In genomic region chr17:81927653-81928496, GRCh38 we compare ENCODE assay signal across 8 cellular contexts. TPM values are rescaled to one million over a fixed set of nuclear protein-coding genes. Genes with fewer than 3 reads are reported as not detected.
DNase-seq lines count a peak whose midpoint lies in the region; ATAC-seq and TF ChIP-seq lines count a peak whose summit lies in the region.

Gene MAFG, minus strand, starts transcription at chr17:81927735. Its CDS starts 4,550 bp downstream, at chr17:81923185.

- H3K4me3 ChIP-seq in WI38 (ENCODE audit: low read depth, low read length), result peak within 1 kb of the TSS; percentile 74
- H3K4me3 ChIP-seq in mammary epithelial cell (replicated peaks in 1 of 3; ENCODE audit: insufficient read depth in 1 of 3, low read depth in 2 of 3, low read length in 3 of 3), result peak within 1 kb of the TSS; percentile 70 to 81 (median 72)
- H3K4me3 ChIP-seq in spleen, result peak within 1 kb of the TSS; percentile 83 to 99 (median 94)

- H3K27me3 ChIP-seq in mammary epithelial cell (ENCODE audit: insufficient read depth, low read length) (no peaks in the 10 kb centered on the region), spleen (replicated peaks in 1 of 7) (peaks cover 0 to 50% (median 34%) of the 10 kb centered on the region in 7 donors)

- H3K27ac ChIP-seq in mammary epithelial cell (ENCODE audit: insufficient read depth, low read depth, low read length), result peak within 1 kb of the TSS; percentile 73
- peak within 1 kb of the TSS; percentile 45 to 98 (median 94) for H3K27ac ChIP-seq in spleen

- TF ChIP-seq POLR2A in spleen (IDR thresholded peaks at IDR 0.05), result peak in 1 of 3 donors; percentile 27

- ATAC-seq in GM18868 (IDR thresholded peaks at IDR 0.05; ENCODE audit: unreplicated experiment) (peak; percentile 59), HG03175 (IDR thresholded peaks at IDR 0.05; ENCODE audit: unreplicated experiment) (peak; percentile 73)

- 0 out of 2 replicates have a peak, but pooled peaks have one; percentile 11 for TF ChIP-seq CTCF in WI38 (IDR thresholded peaks at IDR 0.05; ENCODE audit: low read depth, low read length)
- peak in 1 of 2 donors; percentile 27 for TF ChIP-seq CTCF in mammary epithelial cell (conservative IDR thresholded peaks at IDR 0.05 in 1 of 2, IDR thresholded peaks at IDR 0.05 in 1 of 2; ENCODE audit: extremely low read depth in 1 of 2, insufficient read depth in 1 of 2, low read depth in 1 of 2, low read length in 2 of 2)
- peak in 7 of 11 experiments; percentile 22 to 53 (median 37) for TF ChIP-seq CTCF in spleen (IDR thresholded peaks at IDR 0.05 in 8 of 11, conservative IDR thresholded peaks at IDR 0.05 in 3 of 11)

- H3K36me3 ChIP-seq in mammary epithelial cell (ENCODE audit: insufficient read depth, low read length) (no peaks in the 10 kb centered on the region), spleen (peaks cover 0 to 2% (median under 1%) of the 10 kb centered on the region in 6 donors)

- H3K4me1 ChIP-seq in mammary epithelial cell (ENCODE audit: insufficient read depth, low read length) (peaks cover 37% of the 10 kb centered on the region), spleen (peaks cover 24 to 57% (median 52%) of the 10 kb centered on the region in 6 donors)

- H3K9me3 ChIP-seq in mammary epithelial cell (replicated peaks; ENCODE audit: insufficient read depth, low read length) (no peaks in the 10 kb centered on the region), spleen (no peaks in the 10 kb centered on the region)

- H2AFZ ChIP-seq in mammary epithelial cell (ENCODE audit: low read depth, low read length), result peak within 1 kb of the TSS; percentile 83

- no TSS peak for BruUV-seq in mammary epithelial cell (replicated peaks; lab: Mats Ljungman, UMichigan)

- in situ Hi-C loops in ACHN (cut with HindIII; ENCODE audit: low pct_ligation_motif_present, low pct_unique_long_range_greater_than_20kb, low sequenced_read_pairs), result no loop called here
- in situ Hi-C loops in mammary epithelial cell (cut with MboI; ENCODE audit: low sequenced_read_pairs in 2 of 2), result no loop called here

- H3K79me2 ChIP-seq in mammary epithelial cell (ENCODE audit: insufficient read depth, low read length), result peaks cover 43% of the 10 kb centered on the region

- DNase-seq in ACHN (peak; percentile 94), NCI-H2227 treated with DMSO at 0.1 percent for 48 hours (lab: John Stamatoyannopoulos, UW) (peak; percentile 95), mammary epithelial cell (peak; percentile 87), inferior parietal cortex (ENCODE audit: extremely low spot score) (peak; percentile 96), spleen (peak; percentile 97)

- CTCF ChIA-PET in mammary epithelial cell (lab: Charles Lee; ENCODE audit: low non-redundant PET), result no interaction called here

- dilution Hi-C loops in mammary epithelial cell (cut with HindIII; ENCODE audit: low sequenced_read_pairs), result no loop called here

- intact Hi-C loops in mammary epithelial cell (cut with micrococcal nuclease) (no loop called here), spleen (cut with DNase I; ENCODE audit: low total_unique reads) (no loop called here)

- H4K20me1 ChIP-seq in mammary epithelial cell (ENCODE audit: insufficient read depth, low read length), result no peaks in the 10 kb centered on the region

- WGBS in mammary epithelial cell (ENCODE audit: low coverage, missing lambda C conversion rate), result 8% methylated on average over 23 of the region's 94 CpGs
- 0 to 1% (median 1%) methylated on average over 13 to 94 of the region's 94 CpGs for WGBS in spleen, 5 donors

- peak within 1 kb of the TSS; percentile 72 for H3K9ac ChIP-seq in mammary epithelial cell (ENCODE audit: insufficient read depth, low read length)

- peak within 1 kb of the TSS; percentile 90 for H3K4me2 ChIP-seq in mammary epithelial cell (ENCODE audit: insufficient read depth, low read depth, low read length)

RNA-seq across cellular contexts. Expression of gene MAFG, which starts in this region (rescaled TPM):
- total RNA-seq in mammary epithelial cell, result 10 to 100 TPM; 19.8 to 27.9 TPM
- 11.5 TPM for polyA plus RNA-seq in mammary epithelial cell
- 11.3 TPM for polyA minus RNA-seq in mammary epithelial cell
- 10 to 100 TPM; 22.3 to 41.4 (median 24.2) TPM for total RNA-seq in spleen
- polyA plus RNA-seq in spleen, result 10 to 100 TPM in 1 of 3 donors, 1 to 10 TPM in 2; 3.2 to 14.2 (median 3.7) TPM

Comparison
In these comparisons a context has a peak if more than half of its experiments do, and no peak if none do; other contexts are left out.
1. Peak in every context shown above with its lines: DNase-seq, ATAC-seq, H3K4me3 ChIP-seq and H3K27ac ChIP-seq.